1 cellular context compared by ENCODE assay signal in the genomic region with DNA sequence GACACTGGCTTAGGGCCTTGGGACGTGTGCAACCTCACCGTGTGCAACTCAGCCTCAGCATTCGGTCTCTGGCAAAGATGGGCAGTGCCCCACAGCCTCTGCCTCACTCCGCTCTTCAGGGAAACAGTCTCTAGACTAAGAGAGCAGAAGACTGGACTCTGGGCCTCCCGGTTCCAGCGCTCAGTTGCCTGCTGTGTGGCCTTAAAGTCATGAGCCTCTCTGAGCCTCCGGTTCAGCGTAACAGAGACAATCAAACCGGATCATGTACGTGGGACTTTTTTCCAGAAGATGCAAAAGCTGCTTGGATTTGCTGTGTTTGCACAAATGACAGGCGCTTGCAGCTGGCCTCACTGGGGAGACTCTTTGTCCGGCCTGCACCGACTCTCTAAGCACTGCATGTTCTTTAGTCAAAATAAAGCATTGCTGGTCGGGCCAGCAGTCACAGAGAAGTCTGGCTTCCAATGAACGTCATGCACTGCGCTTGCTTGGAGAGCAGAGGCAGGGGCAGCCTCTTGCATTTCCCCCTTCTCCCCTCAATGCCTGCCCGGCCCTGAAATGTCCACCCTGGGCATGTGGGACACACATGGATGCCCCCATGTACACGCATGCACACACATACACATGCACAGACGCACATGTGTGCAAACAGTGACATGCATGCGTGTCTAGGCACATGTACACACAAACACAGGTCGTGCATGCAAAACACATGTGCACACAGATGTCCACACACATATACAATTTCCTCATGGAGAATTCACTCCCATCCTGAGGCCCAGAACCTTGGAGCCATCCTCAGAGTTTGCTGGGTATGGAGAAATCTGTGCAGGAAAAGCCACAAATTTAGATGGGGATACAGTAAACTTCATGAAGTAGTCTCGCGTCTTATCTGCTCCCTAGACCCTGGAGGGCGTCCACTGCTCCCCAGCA.
A peak's percentile ranks its signal among the peaks of the same experiment; 100 is the strongest.
TF ChIP-seq lines count a peak whose summit lies in the region.

No MANE protein-coding gene starts in this region.

TF ChIP-seq in HepG2, 621 proteins besides CTCF, POLR2A, EP300 and RAD21 (continued from another document and continues in another):
- TF ChIP-seq, protein P1, sequence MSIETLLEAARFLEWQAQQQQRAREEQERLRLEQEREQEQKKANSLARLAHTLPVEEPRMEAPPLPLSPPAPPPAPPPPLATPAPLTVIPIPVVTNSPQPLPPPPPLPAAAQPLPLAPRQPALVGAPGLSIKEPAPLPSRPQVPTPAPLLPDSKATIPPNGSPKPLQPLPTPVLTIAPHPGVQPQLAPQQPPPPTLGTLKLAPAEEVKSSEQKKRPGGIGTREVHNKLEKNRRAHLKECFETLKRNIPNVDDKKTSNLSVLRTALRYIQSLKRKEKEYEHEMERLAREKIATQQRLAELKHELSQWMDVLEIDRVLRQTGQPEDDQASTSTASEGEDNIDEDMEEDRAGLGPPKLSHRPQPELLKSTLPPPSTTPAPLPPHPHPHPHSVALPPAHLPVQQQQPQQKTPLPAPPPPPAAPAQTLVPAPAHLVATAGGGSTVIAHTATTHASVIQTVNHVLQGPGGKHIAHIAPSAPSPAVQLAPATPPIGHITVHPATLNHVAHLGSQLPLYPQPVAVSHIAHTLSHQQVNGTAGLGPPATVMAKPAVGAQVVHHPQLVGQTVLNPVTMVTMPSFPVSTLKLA (IDR thresholded peaks at IDR 0.05) = peak; percentile 94
- TF ChIP-seq CHD4 (IDR thresholded peaks at IDR 0.05; ENCODE audit: borderline replicate concordance, low read length) (no peak), MTA1 (CRISPR knock-in tag; IDR thresholded peaks at IDR 0.05; ENCODE audit: borderline replicate concordance) (0 out of 2 replicates have a peak, but pooled peaks have one; percentile 23), POLR2AphosphoS2 (IDR thresholded peaks at IDR 0.05; ENCODE audit: low read depth, low read length) (no peak), GTF2F1 (IDR thresholded peaks at IDR 0.05; ENCODE audit: low read length) (no peak), CHD2 (IDR thresholded peaks at IDR 0.05; ENCODE audit: low read depth, low read length) (no peak), SKI (IDR thresholded peaks at IDR 0.05; ENCODE audit: partially characterized antibody) (no peak), MED8 (CRISPR knock-in tag; IDR thresholded peaks at IDR 0.05; ENCODE audit: insufficient replicate concordance) (no peak), NFRKB (IDR thresholded peaks at IDR 0.05) (no peak), ZMYM3 (CRISPR knock-in tag; IDR thresholded peaks at IDR 0.05) (0 out of 2 replicates have a peak, but pooled peaks have one; percentile 1), ZNF30 (CRISPR knock-in tag; IDR thresholded peaks at IDR 0.05) (no peak), ZNF709 (CRISPR knock-in tag; IDR thresholded peaks at IDR 0.05) (no peak), PHF20 (CRISPR knock-in tag; IDR thresholded peaks at IDR 0.05) (no peak), MAFK (conservative IDR thresholded peaks at IDR 0.05 in 1 of 2, IDR thresholded peaks at IDR 0.05 in 1 of 2; ENCODE audit: low read length in 2 of 2) (peak; percentile 78 to 80), IRF2 (CRISPR knock-in tag; IDR thresholded peaks at IDR 0.05) (no peak), ZNF616 (CRISPR knock-in tag; IDR thresholded peaks at IDR 0.05; ENCODE audit: low read depth) (no peak), FOXC1 (CRISPR knock-in tag; IDR thresholded peaks at IDR 0.05; ENCODE audit: borderline replicate concordance) (no peak), ZSCAN31 (CRISPR knock-in tag; IDR thresholded peaks at IDR 0.05; ENCODE audit: low read depth) (peak; percentile 14; the same call in 1 of the 2 replicates), BRCA1 (CRISPR knock-in tag; IDR thresholded peaks at IDR 0.05) (no peak), TCF7L2 (IDR thresholded peaks at IDR 0.05; ENCODE audit: low read depth, low read length) (no peak), ZNF34 (CRISPR knock-in tag; IDR thresholded peaks at IDR 0.05; ENCODE audit: borderline replicate concordance) (no peak), KMT2A (CRISPR knock-in tag; IDR thresholded peaks at IDR 0.05) (no peak)
- TF ChIP-seq, protein P2, sequence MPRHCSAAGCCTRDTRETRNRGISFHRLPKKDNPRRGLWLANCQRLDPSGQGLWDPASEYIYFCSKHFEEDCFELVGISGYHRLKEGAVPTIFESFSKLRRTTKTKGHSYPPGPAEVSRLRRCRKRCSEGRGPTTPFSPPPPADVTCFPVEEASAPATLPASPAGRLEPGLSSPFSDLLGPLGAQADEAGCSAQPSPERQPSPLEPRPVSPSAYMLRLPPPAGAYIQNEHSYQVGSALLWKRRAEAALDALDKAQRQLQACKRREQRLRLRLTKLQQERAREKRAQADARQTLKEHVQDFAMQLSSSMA (CRISPR knock-in tag; IDR thresholded peaks at IDR 0.05) = no peak
- TF ChIP-seq, protein P3, sequence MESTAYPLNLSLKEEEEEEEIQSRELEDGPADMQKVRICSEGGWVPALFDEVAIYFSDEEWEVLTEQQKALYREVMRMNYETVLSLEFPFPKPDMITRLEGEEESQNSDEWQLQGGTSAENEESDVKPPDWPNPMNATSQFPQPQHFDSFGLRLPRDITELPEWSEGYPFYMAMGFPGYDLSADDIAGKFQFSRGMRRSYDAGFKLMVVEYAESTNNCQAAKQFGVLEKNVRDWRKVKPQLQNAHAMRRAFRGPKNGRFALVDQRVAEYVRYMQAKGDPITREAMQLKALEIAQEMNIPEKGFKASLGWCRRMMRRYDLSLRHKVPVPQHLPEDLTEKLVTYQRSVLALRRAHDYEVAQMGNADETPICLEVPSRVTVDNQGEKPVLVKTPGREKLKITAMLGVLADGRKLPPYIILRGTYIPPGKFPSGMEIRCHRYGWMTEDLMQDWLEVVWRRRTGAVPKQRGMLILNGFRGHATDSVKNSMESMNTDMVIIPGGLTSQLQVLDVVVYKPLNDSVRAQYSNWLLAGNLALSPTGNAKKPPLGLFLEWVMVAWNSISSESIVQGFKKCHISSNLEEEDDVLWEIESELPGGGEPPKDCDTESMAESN (CRISPR knock-in tag; conservative IDR thresholded peaks at IDR 0.05) = no peak
- TF ChIP-seq, protein P4, sequence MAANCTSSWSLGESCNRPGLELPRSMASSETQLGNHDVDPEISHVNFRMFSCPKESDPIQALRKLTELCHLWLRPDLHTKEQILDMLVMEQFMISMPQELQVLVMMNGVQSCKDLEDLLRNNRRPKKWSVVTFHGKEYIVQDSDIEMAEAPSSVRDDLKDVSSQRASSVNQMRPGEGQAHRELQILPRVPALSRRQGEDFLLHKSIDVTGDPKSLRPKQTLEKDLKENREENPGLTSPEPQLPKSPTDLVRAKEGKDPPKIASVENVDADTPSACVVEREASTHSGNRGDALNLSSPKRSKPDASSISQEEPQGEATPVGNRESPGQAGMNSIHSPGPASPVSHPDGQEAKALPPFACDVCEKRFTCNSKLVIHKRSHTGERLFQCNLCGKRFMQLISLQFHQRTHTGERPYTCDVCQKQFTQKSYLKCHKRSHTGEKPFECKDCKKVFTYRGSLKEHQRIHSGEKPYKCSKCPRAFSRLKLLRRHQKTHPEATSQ (CRISPR knock-in tag; IDR thresholded peaks at IDR 0.05; ENCODE audit: borderline replicate concordance) = no peak
- TF ChIP-seq, protein P5, sequence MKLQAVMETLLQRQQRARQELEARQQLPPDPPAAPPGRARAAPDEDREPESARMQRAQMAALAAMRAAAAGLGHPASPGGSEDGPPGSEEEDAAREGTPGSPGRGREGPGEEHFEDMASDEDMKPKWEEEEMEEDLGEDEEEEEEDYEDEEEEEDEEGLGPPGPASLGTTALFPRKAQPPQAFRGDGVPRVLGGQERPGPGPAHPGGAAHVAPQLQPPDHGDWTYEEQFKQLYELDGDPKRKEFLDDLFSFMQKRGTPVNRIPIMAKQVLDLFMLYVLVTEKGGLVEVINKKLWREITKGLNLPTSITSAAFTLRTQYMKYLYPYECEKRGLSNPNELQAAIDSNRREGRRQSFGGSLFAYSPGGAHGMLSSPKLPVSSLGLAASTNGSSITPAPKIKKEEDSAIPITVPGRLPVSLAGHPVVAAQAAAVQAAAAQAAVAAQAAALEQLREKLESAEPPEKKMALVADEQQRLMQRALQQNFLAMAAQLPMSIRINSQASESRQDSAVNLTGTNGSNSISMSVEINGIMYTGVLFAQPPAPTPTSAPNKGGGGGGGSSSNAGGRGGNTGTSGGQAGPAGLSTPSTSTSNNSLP (IDR thresholded peaks at IDR 0.05; ENCODE audit: low read depth, low read length) = no peak
- TF ChIP-seq, protein P6, sequence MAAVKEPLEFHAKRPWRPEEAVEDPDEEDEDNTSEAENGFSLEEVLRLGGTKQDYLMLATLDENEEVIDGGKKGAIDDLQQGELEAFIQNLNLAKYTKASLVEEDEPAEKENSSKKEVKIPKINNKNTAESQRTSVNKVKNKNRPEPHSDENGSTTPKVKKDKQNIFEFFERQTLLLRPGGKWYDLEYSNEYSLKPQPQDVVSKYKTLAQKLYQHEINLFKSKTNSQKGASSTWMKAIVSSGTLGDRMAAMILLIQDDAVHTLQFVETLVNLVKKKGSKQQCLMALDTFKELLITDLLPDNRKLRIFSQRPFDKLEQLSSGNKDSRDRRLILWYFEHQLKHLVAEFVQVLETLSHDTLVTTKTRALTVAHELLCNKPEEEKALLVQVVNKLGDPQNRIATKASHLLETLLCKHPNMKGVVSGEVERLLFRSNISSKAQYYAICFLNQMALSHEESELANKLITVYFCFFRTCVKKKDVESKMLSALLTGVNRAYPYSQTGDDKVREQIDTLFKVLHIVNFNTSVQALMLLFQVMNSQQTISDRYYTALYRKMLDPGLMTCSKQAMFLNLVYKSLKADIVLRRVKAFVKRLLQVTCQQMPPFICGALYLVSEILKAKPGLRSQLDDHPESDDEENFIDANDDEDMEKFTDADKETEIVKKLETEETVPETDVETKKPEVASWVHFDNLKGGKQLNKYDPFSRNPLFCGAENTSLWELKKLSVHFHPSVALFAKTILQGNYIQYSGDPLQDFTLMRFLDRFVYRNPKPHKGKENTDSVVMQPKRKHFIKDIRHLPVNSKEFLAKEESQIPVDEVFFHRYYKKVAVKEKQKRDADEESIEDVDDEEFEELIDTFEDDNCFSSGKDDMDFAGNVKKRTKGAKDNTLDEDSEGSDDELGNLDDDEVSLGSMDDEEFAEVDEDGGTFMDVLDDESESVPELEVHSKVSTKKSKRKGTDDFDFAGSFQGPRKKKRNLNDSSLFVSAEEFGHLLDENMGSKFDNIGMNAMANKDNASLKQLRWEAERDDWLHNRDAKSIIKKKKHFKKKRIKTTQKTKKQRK (IDR thresholded peaks at IDR 0.05; ENCODE audit: low read length) = no peak
- TF ChIP-seq, protein P7, sequence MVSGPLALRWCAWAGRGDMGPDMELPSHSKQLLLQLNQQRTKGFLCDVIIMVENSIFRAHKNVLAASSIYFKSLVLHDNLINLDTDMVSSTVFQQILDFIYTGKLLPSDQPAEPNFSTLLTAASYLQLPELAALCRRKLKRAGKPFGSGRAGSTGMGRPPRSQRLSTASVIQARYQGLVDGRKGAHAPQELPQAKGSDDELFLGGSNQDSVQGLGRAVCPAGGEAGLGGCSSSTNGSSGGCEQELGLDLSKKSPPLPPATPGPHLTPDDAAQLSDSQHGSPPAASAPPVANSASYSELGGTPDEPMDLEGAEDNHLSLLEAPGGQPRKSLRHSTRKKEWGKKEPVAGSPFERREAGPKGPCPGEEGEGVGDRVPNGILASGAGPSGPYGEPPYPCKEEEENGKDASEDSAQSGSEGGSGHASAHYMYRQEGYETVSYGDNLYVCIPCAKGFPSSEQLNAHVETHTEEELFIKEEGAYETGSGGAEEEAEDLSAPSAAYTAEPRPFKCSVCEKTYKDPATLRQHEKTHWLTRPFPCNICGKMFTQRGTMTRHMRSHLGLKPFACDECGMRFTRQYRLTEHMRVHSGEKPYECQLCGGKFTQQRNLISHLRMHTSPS (CRISPR knock-in tag; IDR thresholded peaks at IDR 0.05; ENCODE audit: low read depth) = no peak
- TF ChIP-seq, protein P8, sequence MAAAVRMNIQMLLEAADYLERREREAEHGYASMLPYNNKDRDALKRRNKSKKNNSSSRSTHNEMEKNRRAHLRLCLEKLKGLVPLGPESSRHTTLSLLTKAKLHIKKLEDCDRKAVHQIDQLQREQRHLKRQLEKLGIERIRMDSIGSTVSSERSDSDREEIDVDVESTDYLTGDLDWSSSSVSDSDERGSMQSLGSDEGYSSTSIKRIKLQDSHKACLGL (CRISPR knock-in tag; IDR thresholded peaks at IDR 0.05) = no peak
- TF ChIP-seq, protein P9, sequence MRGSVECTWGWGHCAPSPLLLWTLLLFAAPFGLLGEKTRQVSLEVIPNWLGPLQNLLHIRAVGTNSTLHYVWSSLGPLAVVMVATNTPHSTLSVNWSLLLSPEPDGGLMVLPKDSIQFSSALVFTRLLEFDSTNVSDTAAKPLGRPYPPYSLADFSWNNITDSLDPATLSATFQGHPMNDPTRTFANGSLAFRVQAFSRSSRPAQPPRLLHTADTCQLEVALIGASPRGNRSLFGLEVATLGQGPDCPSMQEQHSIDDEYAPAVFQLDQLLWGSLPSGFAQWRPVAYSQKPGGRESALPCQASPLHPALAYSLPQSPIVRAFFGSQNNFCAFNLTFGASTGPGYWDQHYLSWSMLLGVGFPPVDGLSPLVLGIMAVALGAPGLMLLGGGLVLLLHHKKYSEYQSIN (CRISPR knock-in tag; IDR thresholded peaks at IDR 0.05; ENCODE audit: borderline replicate concordance) = no peak
- TF ChIP-seq, protein P10, sequence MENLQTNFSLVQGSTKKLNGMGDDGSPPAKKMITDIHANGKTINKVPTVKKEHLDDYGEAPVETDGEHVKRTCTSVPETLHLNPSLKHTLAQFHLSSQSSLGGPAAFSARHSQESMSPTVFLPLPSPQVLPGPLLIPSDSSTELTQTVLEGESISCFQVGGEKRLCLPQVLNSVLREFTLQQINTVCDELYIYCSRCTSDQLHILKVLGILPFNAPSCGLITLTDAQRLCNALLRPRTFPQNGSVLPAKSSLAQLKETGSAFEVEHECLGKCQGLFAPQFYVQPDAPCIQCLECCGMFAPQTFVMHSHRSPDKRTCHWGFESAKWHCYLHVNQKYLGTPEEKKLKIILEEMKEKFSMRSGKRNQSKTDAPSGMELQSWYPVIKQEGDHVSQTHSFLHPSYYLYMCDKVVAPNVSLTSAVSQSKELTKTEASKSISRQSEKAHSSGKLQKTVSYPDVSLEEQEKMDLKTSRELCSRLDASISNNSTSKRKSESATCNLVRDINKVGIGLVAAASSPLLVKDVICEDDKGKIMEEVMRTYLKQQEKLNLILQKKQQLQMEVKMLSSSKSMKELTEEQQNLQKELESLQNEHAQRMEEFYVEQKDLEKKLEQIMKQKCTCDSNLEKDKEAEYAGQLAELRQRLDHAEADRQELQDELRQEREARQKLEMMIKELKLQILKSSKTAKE (CRISPR knock-in tag; IDR thresholded peaks at IDR 0.05; ENCODE audit: borderline replicate concordance) = no peak; the same call in 1 of the 2 replicates
